ENCODE assay signal across 9 cellular contexts in the genomic region with DNA sequence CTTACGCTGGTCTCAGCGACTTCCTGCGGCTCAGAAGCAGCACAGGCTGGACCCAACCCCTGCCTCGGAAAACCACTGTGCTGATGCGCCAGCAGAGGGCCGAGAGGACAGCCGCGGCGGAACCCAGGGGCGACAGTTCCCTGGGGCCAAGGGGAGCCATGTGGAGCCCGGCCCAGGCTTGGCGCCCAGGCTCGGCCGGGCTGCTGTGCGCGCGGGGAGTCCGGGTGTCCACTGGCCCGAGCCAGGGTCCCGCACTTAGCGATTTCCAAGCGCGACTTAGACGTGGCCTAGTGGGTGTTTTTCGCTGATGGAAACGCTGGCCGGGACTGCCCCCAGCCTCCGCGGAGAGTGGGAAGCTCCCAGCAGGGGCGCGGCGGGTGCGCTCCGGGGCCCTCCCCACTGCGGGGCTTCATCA. TPM values are rescaled to one million over a fixed set of nuclear protein-coding genes. Genes with fewer than 3 reads are reported as not detected.
DNase-seq lines count a peak whose midpoint lies in the region; ATAC-seq and TF ChIP-seq lines count a peak whose summit lies in the region.
"Had no signal": no experiment of that assay in that cellular context is flagged by ENCODE, and none has a peak within 500 bp of the region (broad histone marks: within the 10 kb centered on the region; RNA-seq: fewer than 3 reads in every experiment).

No MANE protein-coding gene starts in this region.

- H3K4me1 ChIP-seq in BE2C (no peaks in the 10 kb centered on the region), HUES48 (ENCODE audit: control insufficient read depth, insufficient read depth, low read length) (no peaks in the 10 kb centered on the region), Caco-2 (no peaks in the 10 kb centered on the region)

- H3K36me3 ChIP-seq in BE2C: no peaks in the 10 kb centered on the region
- no peaks in the 10 kb centered on the region for H3K36me3 ChIP-seq in HUES48 (ENCODE audit: control insufficient read depth, insufficient read depth, low read length)
- no peaks in the 10 kb centered on the region for H3K36me3 ChIP-seq in Caco-2 (ENCODE audit: control insufficient read depth, insufficient read depth, low read length)

- intact Hi-C loops in Caco-2 (cut with micrococcal nuclease; ENCODE audit: unreplicated experiment): no loop called here

- POLR2A ChIA-PET in Caco-2 (lab: Charles Lee): no interaction called here

- peaks cover 4% of the 10 kb centered on the region for H3K4me1 Mint-ChIP-seq in neural crest cell
- peaks cover 5% of the 10 kb centered on the region for H3K4me1 Mint-ChIP-seq in Caco-2 (ENCODE audit: low read depth, unreplicated experiment)

- BruUV-seq in Caco-2 (replicated peaks; lab: Mats Ljungman, UMichigan): no TSS peak

- no peak for ATAC-seq in HG02623 (IDR thresholded peaks at IDR 0.05; ENCODE audit: unreplicated experiment)

- H3K27me3 ChIP-seq in BE2C: 0 out of 2 replicates have a peak, but pooled peaks cover 2% of the 10 kb centered on the region
- H3K27me3 ChIP-seq in HUES48 (ENCODE audit: control insufficient read depth, insufficient read depth, low read length): peaks cover 13% of the 10 kb centered on the region
- no peaks in the 10 kb centered on the region for H3K27me3 ChIP-seq in Caco-2 (replicated peaks; ENCODE audit: control insufficient read depth, insufficient read depth, low read length)

- no peak for DNase-seq in BE2C
- peak; percentile 34 for DNase-seq in fibroblast of mammary gland (ENCODE audit: low read depth)
- no peak for DNase-seq in neural crest cell (ENCODE audit: low read depth, low spot score)
- DNase-seq in Caco-2: no peak
- no peak for DNase-seq in cortex of kidney (lab: John Stamatoyannopoulos, UW)
- no peak for DNase-seq in HuH-7 (ENCODE audit: low spot score)
- DNase-seq: T-cell had no signal

- H3K36me3 Mint-ChIP-seq in neural crest cell (ENCODE audit: low read depth): no peaks in the 10 kb centered on the region
- H3K36me3 Mint-ChIP-seq in Caco-2 (ENCODE audit: insufficient read depth, unreplicated experiment): no peaks in the 10 kb centered on the region
- H3K36me3 Mint-ChIP-seq: T-cell had no signal

- peak; percentile 29 for TF ChIP-seq CTCF in BE2C (IDR thresholded peaks at IDR 0.05; ENCODE audit: low read depth, low read length)
- TF ChIP-seq CTCF in fibroblast of mammary gland (conservative IDR thresholded peaks at IDR 0.05; ENCODE audit: control insufficient read depth, insufficient read depth, low read depth, low read length): peak; percentile 38
- peak; percentile 54 for TF ChIP-seq CTCF in neural crest cell (conservative IDR thresholded peaks at IDR 0.05)
- no peak for TF ChIP-seq CTCF in Caco-2 (IDR thresholded peaks at IDR 0.05; ENCODE audit: insufficient read depth in 1 of 2, low read depth in 1 of 2, low read length in 1 of 2, severe bottlenecking in 1 of 2, unreplicated experiment in 1 of 2)

- H3K9me3 ChIP-seq in BE2C (no peaks in the 10 kb centered on the region), HUES48 (ENCODE audit: control insufficient read depth, insufficient read depth, low read length) (no peaks in the 10 kb centered on the region; the same call in 1 of the 2 replicates), Caco-2 (no peaks in the 10 kb centered on the region)

- CTCF ChIA-PET in Caco-2 (lab: Charles Lee): no interaction called here

- H3K27me3 Mint-ChIP-seq in neural crest cell (ENCODE audit: low read depth) (peaks cover 7% of the 10 kb centered on the region), Caco-2 (ENCODE audit: insufficient read depth, unreplicated experiment) (peaks cover 19% of the 10 kb centered on the region)

- no peak overlapping the region for H3K9ac ChIP-seq in HUES48 (ENCODE audit: low read depth, low read length)

- H3K4me3 ChIP-seq in BE2C (ENCODE audit: low read depth, low read length) (no peak overlapping the region), HUES48 (ENCODE audit: low read depth, low read length) (peak overlapping the region; percentile 48), fibroblast of mammary gland (ENCODE audit: control insufficient read depth, low read depth, low read length) (peak overlapping the region; percentile 22), Caco-2 (ENCODE audit: low read depth, low read length) (no peak overlapping the region)

- H3K9me3 Mint-ChIP-seq in neural crest cell (no peaks in the 10 kb centered on the region), Caco-2 (ENCODE audit: unreplicated experiment) (peaks cover 10% of the 10 kb centered on the region)

- no peak overlapping the region for H3K4me3 Mint-ChIP-seq in neural crest cell
- no peak overlapping the region for H3K4me3 Mint-ChIP-seq in Caco-2 (ENCODE audit: unreplicated experiment)
- H3K4me3 Mint-ChIP-seq: T-cell had no signal

- H3K27ac Mint-ChIP-seq in neural crest cell (ENCODE audit: unreplicated experiment) (no peak overlapping the region), Caco-2 (ENCODE audit: unreplicated experiment) (no peak overlapping the region)
- H3K27ac Mint-ChIP-seq: T-cell had no signal

- no peak overlapping the region for H3K27ac ChIP-seq in HUES48 (ENCODE audit: low read depth, low read length)

RNA-seq across cellular contexts. Expression of a gene that starts 18.6 kb away (rescaled TPM):
- polyA plus RNA-seq in BE2C (2012; ENCODE audit: insufficient read depth, insufficient read length, low read depth): 39.7 TPM
- total RNA-seq in neural crest cell: 37.7 and 39.9 TPM in 2 replicates
- total RNA-seq in Caco-2 (2022): 25.3 and 30.3 TPM in 2 replicates

Comparison
In these comparisons a context has a peak if more than half of its experiments do, and no peak if none do; other contexts are left out.
1. H3K4me3 ChIP-seq: peak in HUES48 (single experiment) and fibroblast of mammary gland (single experiment); none in BE2C (single experiment) and Caco-2 (single experiment).
2. CTCF ChIP-seq: peak in BE2C (single experiment), fibroblast of mammary gland (single experiment) and neural crest cell (single experiment); none in Caco-2 (0 of 2).